ENCODE assay signal across 12 cellular contexts in genomic region chr4:54067163-54067562, GRCh38. TPM values are rescaled to one million over a fixed set of nuclear protein-coding genes. Genes with fewer than 3 reads are reported as not detected.
DNase-seq lines count a peak whose midpoint lies in the region; ATAC-seq and TF ChIP-seq lines count a peak whose summit lies in the region.
"Had no signal": no experiment of that assay in that cellular context is flagged by ENCODE, and none has a peak within 500 bp of the region (broad histone marks: within the 10 kb centered on the region; RNA-seq: fewer than 3 reads in every experiment).

No MANE protein-coding gene starts in this region.

- H3K9me3 ChIP-seq in SJSA1 (replicated peaks), result no peaks in the 10 kb centered on the region
- no peaks in the 10 kb centered on the region for H3K9me3 ChIP-seq in trophoblast cell (ENCODE audit: insufficient read depth, low read depth, low read length)

- ATAC-seq in GM21526 (IDR thresholded peaks at IDR 0.05; ENCODE audit: low FRiP score, unreplicated experiment) (no peak), GM21447 (IDR thresholded peaks at IDR 0.05; ENCODE audit: unreplicated experiment) (no peak)

- no CpG with 5 or more reads among the region's 5 CpGs for WGBS in trophoblast cell (ENCODE audit: extremely low coverage, insufficient coverage, insufficient read length)

- no peak overlapping the region for H3K9ac ChIP-seq in trophoblast cell (ENCODE audit: low read length)

- peaks cover 38% of the 10 kb centered on the region for H3K4me1 ChIP-seq in SJSA1 (replicated peaks)
- peaks cover 7 to 19% of the 10 kb centered on the region in 2 experiments for H3K4me1 ChIP-seq in trophoblast cell (ENCODE audit: control insufficient read depth in 1 of 2, insufficient read depth in 2 of 2, low read length in 2 of 2)

- H3K4me2 ChIP-seq in trophoblast cell (ENCODE audit: low read length), result no peak overlapping the region

- peaks cover 21% of the 10 kb centered on the region for H3K36me3 ChIP-seq in SJSA1
- no peaks in the 10 kb centered on the region for H3K36me3 ChIP-seq in trophoblast cell (ENCODE audit: control insufficient read depth in 1 of 2, insufficient read depth in 2 of 2, low read length in 2 of 2)

- H3K4ac ChIP-seq in trophoblast cell (ENCODE audit: low read depth, low read length), result no peak overlapping the region

- H4K91ac ChIP-seq in trophoblast cell (ENCODE audit: low read depth, low read length), result no peak overlapping the region

- DNase-seq in AG20443 (ENCODE audit: low spot score) (peak; percentile 68), SJSA1 (ENCODE audit: low read depth in 1 of 2, low spot score in 2 of 2) (peak; percentile 54 to 61), fibroblast of villous mesenchyme (ENCODE audit: low read depth) (peak; percentile 48), trophoblast cell (peak; percentile 80 to 82), NCI-H524 treated with DMSO at 0.1 percent for 48 hours (lab: John Stamatoyannopoulos, UW) (no peak), NCI-H82 (lab: John Stamatoyannopoulos, UW) (no peak)
- DNase-seq: activated naive CD8-positive, alpha-beta T cell treated with anti-CD3 and anti-CD28 coated beads for 36 hours; NCI-H187 treated with DMSO at 0.1 percent for 48 hours; stimulated activated CD4-positive, alpha-beta T cell treated with anti-CD3 and anti-CD28 coated beads, Interleukin-4, amount 100 ng/mL, for 24 hours had no signal

- H3K18ac ChIP-seq in trophoblast cell (ENCODE audit: low read length), result no peak overlapping the region

- peaks cover 14% of the 10 kb centered on the region for H3K79me1 ChIP-seq in trophoblast cell (ENCODE audit: low read length)

- no peak overlapping the region for H3K23ac ChIP-seq in trophoblast cell (ENCODE audit: low read length)

- no peak overlapping the region for H4K8ac ChIP-seq in trophoblast cell (ENCODE audit: low read depth, low read length)

- no peak overlapping the region for H2BK5ac ChIP-seq in trophoblast cell (ENCODE audit: low read depth, low read length, poor library complexity)

- H3K79me2 ChIP-seq in trophoblast cell (ENCODE audit: control insufficient read depth, insufficient read depth, low read length, poor library complexity), result peaks cover 8% of the 10 kb centered on the region

- no peak overlapping the region for H4K12ac ChIP-seq in trophoblast cell (ENCODE audit: low read depth, low read length)

- H3K4me3 ChIP-seq in SJSA1 (no peak overlapping the region), fibroblast of villous mesenchyme (ENCODE audit: low read depth, low read length) (no peak overlapping the region), trophoblast cell (ENCODE audit: low read depth, low read length) (no peak overlapping the region)

- no peak for TF ChIP-seq CTCF in fibroblast of villous mesenchyme (IDR thresholded peaks at IDR 0.05; ENCODE audit: insufficient read depth, low read depth, low read length)

- no peak overlapping the region for H3K14ac ChIP-seq in trophoblast cell (ENCODE audit: low read length)

- H2BK120ac ChIP-seq in trophoblast cell (ENCODE audit: insufficient read depth, low read length, poor library complexity), result no peak overlapping the region

- no peak overlapping the region for H2AFZ ChIP-seq in trophoblast cell (ENCODE audit: insufficient read depth, low read length, poor library complexity)

- no peaks in the 10 kb centered on the region for H3K27me3 ChIP-seq in SJSA1 (replicated peaks)
- H3K27me3 ChIP-seq in trophoblast cell (ENCODE audit: insufficient read depth, low read length), result no peaks in the 10 kb centered on the region

- H3K27ac ChIP-seq in SJSA1 (peak overlapping the region; percentile 99), trophoblast cell (ENCODE audit: low read depth, low read length) (peak overlapping the region; percentile 28)

- no peak overlapping the region for H2AK5ac ChIP-seq in trophoblast cell (ENCODE audit: low read length)

- H2BK12ac ChIP-seq in trophoblast cell (ENCODE audit: low read length), result peak overlapping the region; percentile 17

RNA-seq across cellular contexts. Expression of gene CHIC2, which starts 2.8 kb away (rescaled TPM):
- total RNA-seq in SJSA1 (2014; rRNA removed; shearing (Covaris generic)), result 73.7 and 105 TPM in 2 replicates
- total RNA-seq in fibroblast of villous mesenchyme, result 59.3 and 74.3 TPM in 2 replicates
- polyA plus RNA-seq in trophoblast cell (2013), result 19.9 and 20.4 TPM in 2 replicates

RNA-seq across cellular contexts. Expression of gene GSX2, which starts 32.8 kb away (rescaled TPM):
- total RNA-seq in SJSA1 (2014; rRNA removed; shearing (Covaris generic)), result not detected in 2 replicates
- under 0.01 TPM in 1 of 2 replicates, not detected in the other for total RNA-seq in fibroblast of villous mesenchyme
- 0.07 and 0.10 TPM in 2 replicates for polyA plus RNA-seq in trophoblast cell (2013)
- total RNA-seq: activated naive CD8-positive, alpha-beta T cell treated with anti-CD3 and anti-CD28 coated beads for 36 hours had no signal
- polyA plus RNA-seq: CD14-positive monocyte had no signal

Comparison
In these comparisons a context has a peak if more than half of its experiments do, and no peak if none do; other contexts are left out.
1. DNase-seq: peak in AG20443 (single experiment), SJSA1 (2 of 2), fibroblast of villous mesenchyme (single experiment) and trophoblast cell (2 of 2); none in NCI-H524 treated with DMSO at 0.1 percent for 48 hours (single experiment) and NCI-H82 (single experiment).